ENCODE assay signal across 1 cellular context in the genomic region with DNA sequence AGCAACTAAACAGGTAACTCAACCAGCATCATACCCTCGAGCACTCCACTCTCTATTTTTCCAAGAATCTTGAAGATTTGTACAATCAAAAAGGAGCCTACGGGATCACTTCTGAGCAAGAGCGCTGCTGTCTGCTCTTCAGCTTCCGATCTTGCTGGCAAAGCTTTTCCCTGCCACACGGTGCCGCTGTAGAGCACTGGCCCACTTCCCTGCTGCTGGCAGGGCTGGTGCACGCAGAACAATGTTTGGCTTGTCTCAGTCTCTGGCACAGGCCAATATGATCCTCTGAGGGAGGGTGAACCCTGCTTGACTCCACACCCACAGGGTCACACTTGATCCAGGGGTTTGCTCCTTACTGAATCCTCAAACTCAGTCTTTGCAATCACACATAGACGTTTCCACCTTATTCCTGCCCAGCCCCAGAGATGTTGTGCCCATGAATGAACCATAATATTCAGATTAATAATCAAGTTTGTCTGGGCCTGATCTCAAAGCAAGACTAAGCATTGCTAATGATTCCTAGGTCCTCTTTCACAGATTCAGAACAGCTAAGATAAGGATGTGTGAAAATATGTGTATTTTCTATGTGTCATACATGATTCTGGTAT.
TF ChIP-seq lines count a peak whose summit lies in the region.

No MANE protein-coding gene starts in this region.

TF ChIP-seq in HepG2, 621 proteins besides CTCF, POLR2A, EP300 and RAD21 (continued from another document):
- TF ChIP-seq ZNF180 (CRISPR knock-in tag; IDR thresholded peaks at IDR 0.05; ENCODE audit: borderline replicate concordance, low read depth) = no peak
- TF ChIP-seq ZEB1 (IDR thresholded peaks at IDR 0.05; ENCODE audit: insufficient replicate concordance, low read depth) = no peak
- no peak for TF ChIP-seq ZNF75D (CRISPR knock-in tag; IDR thresholded peaks at IDR 0.05; ENCODE audit: borderline replicate concordance)
- TF ChIP-seq, protein P1, sequence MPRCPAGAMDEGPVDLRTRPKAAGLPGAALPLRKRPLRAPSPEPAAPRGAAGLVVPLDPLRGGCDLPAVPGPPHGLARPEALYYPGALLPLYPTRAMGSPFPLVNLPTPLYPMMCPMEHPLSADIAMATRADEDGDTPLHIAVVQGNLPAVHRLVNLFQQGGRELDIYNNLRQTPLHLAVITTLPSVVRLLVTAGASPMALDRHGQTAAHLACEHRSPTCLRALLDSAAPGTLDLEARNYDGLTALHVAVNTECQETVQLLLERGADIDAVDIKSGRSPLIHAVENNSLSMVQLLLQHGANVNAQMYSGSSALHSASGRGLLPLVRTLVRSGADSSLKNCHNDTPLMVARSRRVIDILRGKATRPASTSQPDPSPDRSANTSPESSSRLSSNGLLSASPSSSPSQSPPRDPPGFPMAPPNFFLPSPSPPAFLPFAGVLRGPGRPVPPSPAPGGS (CRISPR knock-in tag; IDR thresholded peaks at IDR 0.05) = no peak
- TF ChIP-seq, protein P2, sequence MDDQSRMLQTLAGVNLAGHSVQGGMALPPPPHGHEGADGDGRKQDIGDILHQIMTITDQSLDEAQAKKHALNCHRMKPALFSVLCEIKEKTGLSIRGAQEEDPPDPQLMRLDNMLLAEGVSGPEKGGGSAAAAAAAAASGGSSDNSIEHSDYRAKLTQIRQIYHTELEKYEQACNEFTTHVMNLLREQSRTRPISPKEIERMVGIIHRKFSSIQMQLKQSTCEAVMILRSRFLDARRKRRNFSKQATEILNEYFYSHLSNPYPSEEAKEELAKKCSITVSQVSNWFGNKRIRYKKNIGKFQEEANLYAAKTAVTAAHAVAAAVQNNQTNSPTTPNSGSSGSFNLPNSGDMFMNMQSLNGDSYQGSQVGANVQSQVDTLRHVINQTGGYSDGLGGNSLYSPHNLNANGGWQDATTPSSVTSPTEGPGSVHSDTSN (CRISPR knock-in tag; IDR thresholded peaks at IDR 0.05; ENCODE audit: borderline replicate concordance) = no peak
- no peak for TF ChIP-seq ZNF367 (CRISPR knock-in tag; IDR thresholded peaks at IDR 0.05; ENCODE audit: borderline replicate concordance)
- no peak for TF ChIP-seq NCOA5 (CRISPR knock-in tag; IDR thresholded peaks at IDR 0.05)
- TF ChIP-seq TCF7 (IDR thresholded peaks at IDR 0.05; ENCODE audit: low read depth) = no peak
- TF ChIP-seq ELF4 (CRISPR knock-in tag; IDR thresholded peaks at IDR 0.05; ENCODE audit: borderline replicate concordance) = no peak
- no peak for TF ChIP-seq NR1H2 (CRISPR knock-in tag; IDR thresholded peaks at IDR 0.05; ENCODE audit: borderline replicate concordance, low read depth)
- TF ChIP-seq, protein P3, sequence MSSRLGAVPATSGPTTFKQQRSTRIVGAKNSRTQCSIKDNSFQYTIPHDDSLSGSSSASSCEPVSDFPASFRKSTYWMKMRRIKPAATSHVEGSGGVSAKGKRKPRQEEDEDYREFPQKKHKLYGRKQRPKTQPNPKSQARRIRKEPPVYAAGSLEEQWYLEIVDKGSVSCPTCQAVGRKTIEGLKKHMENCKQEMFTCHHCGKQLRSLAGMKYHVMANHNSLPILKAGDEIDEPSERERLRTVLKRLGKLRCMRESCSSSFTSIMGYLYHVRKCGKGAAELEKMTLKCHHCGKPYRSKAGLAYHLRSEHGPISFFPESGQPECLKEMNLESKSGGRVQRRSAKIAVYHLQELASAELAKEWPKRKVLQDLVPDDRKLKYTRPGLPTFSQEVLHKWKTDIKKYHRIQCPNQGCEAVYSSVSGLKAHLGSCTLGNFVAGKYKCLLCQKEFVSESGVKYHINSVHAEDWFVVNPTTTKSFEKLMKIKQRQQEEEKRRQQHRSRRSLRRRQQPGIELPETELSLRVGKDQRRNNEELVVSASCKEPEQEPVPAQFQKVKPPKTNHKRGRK (CRISPR knock-in tag; IDR thresholded peaks at IDR 0.05) = no peak
- no peak for TF ChIP-seq REXO4 (CRISPR knock-in tag; IDR thresholded peaks at IDR 0.05; ENCODE audit: borderline replicate concordance)
- TF ChIP-seq, protein P4, sequence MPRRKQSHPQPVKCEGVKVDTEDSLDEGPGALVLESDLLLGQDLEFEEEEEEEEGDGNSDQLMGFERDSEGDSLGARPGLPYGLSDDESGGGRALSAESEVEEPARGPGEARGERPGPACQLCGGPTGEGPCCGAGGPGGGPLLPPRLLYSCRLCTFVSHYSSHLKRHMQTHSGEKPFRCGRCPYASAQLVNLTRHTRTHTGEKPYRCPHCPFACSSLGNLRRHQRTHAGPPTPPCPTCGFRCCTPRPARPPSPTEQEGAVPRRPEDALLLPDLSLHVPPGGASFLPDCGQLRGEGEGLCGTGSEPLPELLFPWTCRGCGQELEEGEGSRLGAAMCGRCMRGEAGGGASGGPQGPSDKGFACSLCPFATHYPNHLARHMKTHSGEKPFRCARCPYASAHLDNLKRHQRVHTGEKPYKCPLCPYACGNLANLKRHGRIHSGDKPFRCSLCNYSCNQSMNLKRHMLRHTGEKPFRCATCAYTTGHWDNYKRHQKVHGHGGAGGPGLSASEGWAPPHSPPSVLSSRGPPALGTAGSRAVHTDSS (CRISPR knock-in tag; conservative IDR thresholded peaks at IDR 0.05) = no peak
- no peak for TF ChIP-seq HMG20B (CRISPR knock-in tag; conservative IDR thresholded peaks at IDR 0.05)
- TF ChIP-seq KAT7 (CRISPR knock-in tag; IDR thresholded peaks at IDR 0.05; ENCODE audit: borderline replicate concordance) = no peak
- TF ChIP-seq ZNF83 (CRISPR knock-in tag; IDR thresholded peaks at IDR 0.05; ENCODE audit: borderline replicate concordance) = no peak
- TF ChIP-seq SNRNP70 (IDR thresholded peaks at IDR 0.05; ENCODE audit: low read depth, low read length) = no peak
- TF ChIP-seq TAF15 (IDR thresholded peaks at IDR 0.05; ENCODE audit: low read depth, low read length, poor library complexity, severe bottlenecking) = no peak
- no peak for TF ChIP-seq ARNT2 (CRISPR knock-in tag; IDR thresholded peaks at IDR 0.05; ENCODE audit: low read depth)
- no peak for TF ChIP-seq PCBP1 (IDR thresholded peaks at IDR 0.05; ENCODE audit: borderline replicate concordance, low read depth, low read length)
- TF ChIP-seq YY1 (IDR thresholded peaks at IDR 0.05; ENCODE audit: insufficient read depth, insufficient replicate concordance, low read depth, low read length) = no peak
- TF ChIP-seq, protein P5, sequence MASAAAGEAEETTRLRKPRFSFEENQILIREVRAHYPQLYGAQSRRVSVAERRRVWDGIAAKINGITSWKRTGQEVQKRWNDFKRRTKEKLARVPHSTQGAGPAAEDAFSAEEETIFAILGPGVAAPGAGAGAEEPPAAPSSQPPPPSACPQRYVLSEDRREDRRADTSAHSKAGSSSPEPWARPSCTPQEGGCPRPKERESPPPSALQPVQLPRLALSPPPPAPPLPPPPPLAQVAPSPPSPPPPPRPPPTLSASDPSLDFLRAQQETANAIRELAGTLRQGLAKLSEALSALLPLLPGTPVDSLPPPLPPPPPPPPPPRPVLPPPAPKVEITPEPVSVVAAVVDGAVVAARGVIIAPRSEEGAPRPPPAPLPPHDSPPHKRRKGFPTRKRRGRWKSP (CRISPR knock-in tag; IDR thresholded peaks at IDR 0.05) = no peak
- TF ChIP-seq, protein P6, sequence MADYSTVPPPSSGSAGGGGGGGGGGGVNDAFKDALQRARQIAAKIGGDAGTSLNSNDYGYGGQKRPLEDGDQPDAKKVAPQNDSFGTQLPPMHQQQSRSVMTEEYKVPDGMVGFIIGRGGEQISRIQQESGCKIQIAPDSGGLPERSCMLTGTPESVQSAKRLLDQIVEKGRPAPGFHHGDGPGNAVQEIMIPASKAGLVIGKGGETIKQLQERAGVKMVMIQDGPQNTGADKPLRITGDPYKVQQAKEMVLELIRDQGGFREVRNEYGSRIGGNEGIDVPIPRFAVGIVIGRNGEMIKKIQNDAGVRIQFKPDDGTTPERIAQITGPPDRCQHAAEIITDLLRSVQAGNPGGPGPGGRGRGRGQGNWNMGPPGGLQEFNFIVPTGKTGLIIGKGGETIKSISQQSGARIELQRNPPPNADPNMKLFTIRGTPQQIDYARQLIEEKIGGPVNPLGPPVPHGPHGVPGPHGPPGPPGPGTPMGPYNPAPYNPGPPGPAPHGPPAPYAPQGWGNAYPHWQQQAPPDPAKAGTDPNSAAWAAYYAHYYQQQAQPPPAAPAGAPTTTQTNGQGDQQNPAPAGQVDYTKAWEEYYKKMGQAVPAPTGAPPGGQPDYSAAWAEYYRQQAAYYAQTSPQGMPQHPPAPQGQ (CRISPR knock-in tag; IDR thresholded peaks at IDR 0.05; ENCODE audit: borderline replicate concordance) = no peak
- TF ChIP-seq ZNF331 (CRISPR knock-in tag; IDR thresholded peaks at IDR 0.05) = peak; percentile 51; the same call in 1 of the 2 replicates
- no peak for TF ChIP-seq ZBTB20 (CRISPR knock-in tag; IDR thresholded peaks at IDR 0.05; ENCODE audit: borderline replicate concordance, low read depth)
- TF ChIP-seq, protein P7, sequence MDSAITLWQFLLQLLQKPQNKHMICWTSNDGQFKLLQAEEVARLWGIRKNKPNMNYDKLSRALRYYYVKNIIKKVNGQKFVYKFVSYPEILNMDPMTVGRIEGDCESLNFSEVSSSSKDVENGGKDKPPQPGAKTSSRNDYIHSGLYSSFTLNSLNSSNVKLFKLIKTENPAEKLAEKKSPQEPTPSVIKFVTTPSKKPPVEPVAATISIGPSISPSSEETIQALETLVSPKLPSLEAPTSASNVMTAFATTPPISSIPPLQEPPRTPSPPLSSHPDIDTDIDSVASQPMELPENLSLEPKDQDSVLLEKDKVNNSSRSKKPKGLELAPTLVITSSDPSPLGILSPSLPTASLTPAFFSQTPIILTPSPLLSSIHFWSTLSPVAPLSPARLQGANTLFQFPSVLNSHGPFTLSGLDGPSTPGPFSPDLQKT (CRISPR knock-in tag; IDR thresholded peaks at IDR 0.05; ENCODE audit: borderline replicate concordance) = no peak
- TF ChIP-seq STAG1 (CRISPR knock-in tag; IDR thresholded peaks at IDR 0.05) = peak; percentile 79
- no peak for TF ChIP-seq SRSF9 (IDR thresholded peaks at IDR 0.05; ENCODE audit: borderline replicate concordance, insufficient read depth, low read depth, low read length, poor library complexity, severe bottlenecking)
- TF ChIP-seq, protein P8, sequence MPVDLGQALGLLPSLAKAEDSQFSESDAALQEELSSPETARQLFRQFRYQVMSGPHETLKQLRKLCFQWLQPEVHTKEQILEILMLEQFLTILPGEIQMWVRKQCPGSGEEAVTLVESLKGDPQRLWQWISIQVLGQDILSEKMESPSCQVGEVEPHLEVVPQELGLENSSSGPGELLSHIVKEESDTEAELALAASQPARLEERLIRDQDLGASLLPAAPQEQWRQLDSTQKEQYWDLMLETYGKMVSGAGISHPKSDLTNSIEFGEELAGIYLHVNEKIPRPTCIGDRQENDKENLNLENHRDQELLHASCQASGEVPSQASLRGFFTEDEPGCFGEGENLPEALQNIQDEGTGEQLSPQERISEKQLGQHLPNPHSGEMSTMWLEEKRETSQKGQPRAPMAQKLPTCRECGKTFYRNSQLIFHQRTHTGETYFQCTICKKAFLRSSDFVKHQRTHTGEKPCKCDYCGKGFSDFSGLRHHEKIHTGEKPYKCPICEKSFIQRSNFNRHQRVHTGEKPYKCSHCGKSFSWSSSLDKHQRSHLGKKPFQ (CRISPR knock-in tag; IDR thresholded peaks at IDR 0.05; ENCODE audit: insufficient replicate concordance) = no peak
- TF ChIP-seq, protein P9, sequence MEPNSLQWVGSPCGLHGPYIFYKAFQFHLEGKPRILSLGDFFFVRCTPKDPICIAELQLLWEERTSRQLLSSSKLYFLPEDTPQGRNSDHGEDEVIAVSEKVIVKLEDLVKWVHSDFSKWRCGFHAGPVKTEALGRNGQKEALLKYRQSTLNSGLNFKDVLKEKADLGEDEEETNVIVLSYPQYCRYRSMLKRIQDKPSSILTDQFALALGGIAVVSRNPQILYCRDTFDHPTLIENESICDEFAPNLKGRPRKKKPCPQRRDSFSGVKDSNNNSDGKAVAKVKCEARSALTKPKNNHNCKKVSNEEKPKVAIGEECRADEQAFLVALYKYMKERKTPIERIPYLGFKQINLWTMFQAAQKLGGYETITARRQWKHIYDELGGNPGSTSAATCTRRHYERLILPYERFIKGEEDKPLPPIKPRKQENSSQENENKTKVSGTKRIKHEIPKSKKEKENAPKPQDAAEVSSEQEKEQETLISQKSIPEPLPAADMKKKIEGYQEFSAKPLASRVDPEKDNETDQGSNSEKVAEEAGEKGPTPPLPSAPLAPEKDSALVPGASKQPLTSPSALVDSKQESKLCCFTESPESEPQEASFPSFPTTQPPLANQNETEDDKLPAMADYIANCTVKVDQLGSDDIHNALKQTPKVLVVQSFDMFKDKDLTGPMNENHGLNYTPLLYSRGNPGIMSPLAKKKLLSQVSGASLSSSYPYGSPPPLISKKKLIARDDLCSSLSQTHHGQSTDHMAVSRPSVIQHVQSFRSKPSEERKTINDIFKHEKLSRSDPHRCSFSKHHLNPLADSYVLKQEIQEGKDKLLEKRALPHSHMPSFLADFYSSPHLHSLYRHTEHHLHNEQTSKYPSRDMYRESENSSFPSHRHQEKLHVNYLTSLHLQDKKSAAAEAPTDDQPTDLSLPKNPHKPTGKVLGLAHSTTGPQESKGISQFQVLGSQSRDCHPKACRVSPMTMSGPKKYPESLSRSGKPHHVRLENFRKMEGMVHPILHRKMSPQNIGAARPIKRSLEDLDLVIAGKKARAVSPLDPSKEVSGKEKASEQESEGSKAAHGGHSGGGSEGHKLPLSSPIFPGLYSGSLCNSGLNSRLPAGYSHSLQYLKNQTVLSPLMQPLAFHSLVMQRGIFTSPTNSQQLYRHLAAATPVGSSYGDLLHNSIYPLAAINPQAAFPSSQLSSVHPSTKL (CRISPR knock-in tag; IDR thresholded peaks at IDR 0.05) = peak; percentile 36; the same call in 1 of the 2 replicates
- no peak for TF ChIP-seq KDM3A (CRISPR knock-in tag; IDR thresholded peaks at IDR 0.05; ENCODE audit: low read depth)
- TF ChIP-seq SMC3 (IDR thresholded peaks at IDR 0.05; ENCODE audit: low read length) = peak; percentile 53
